Comparison of ENCODE assay signal across 11 cellular contexts in the genomic region with DNA sequence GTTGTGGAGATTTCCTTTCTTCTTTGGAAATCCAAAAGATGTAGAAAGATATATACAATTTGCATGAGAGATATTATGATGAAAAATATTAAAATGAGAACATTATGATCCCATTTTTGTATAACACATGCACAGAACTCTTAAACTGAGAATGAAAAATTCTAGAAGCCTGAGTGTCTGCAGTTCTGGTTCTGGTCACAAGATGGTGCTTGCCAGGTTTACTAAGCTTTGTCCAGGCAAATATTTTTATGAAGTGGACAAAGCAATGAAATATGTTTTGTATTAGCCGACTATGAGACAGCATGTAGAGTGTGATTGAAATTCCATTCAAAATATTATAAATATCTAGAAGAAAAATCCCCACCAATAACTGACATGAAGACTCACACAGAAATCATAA. TPM values are rescaled to one million over a fixed set of nuclear protein-coding genes. Genes with fewer than 3 reads are reported as not detected.
DNase-seq lines count a peak whose midpoint lies in the region; ATAC-seq, FAIRE-seq and TF ChIP-seq lines count a peak whose summit lies in the region.
"Had no signal": no experiment of that assay in that cellular context is flagged by ENCODE, and none has a peak within 500 bp of the region (broad histone marks: within the 10 kb centered on the region; RNA-seq: fewer than 3 reads in every experiment).

No MANE protein-coding gene starts in this region.

- H3K9me2 ChIP-seq in GM23338 (ENCODE audit: insufficient read depth): no peaks in the 10 kb centered on the region

- H3K36me3 ChIP-seq in GM23338 (ENCODE audit: insufficient read depth) (no peaks in the 10 kb centered on the region), left lung (no peaks in the 10 kb centered on the region), spleen (no peaks in the 10 kb centered on the region)

- ATAC-seq in A549 (no peak), GM23338 (no peak), left lung (peak; percentile 63)

- H3K4me3 ChIP-seq in A549 (no peak overlapping the region), GM23338 (no peak overlapping the region), astrocyte of the cerebellum (ENCODE audit: low read depth, low read length) (no peak overlapping the region), left lung (no peak overlapping the region), spleen (no peak overlapping the region)

- POLR2A ChIA-PET in A549 (lab: Yijun Ruan, JAX): no interaction called here
- POLR2A ChIA-PET in GM10248 (lab: Yijun Ruan, JAX): no interaction called here

- intact Hi-C loops in left lung (cut with DNase I): no loop called here
- intact Hi-C loops in spleen (cut with DNase I; ENCODE audit: low total_unique reads): no loop called here

- H3K4me1 ChIP-seq in A549 (no peaks in the 10 kb centered on the region), GM23338 (ENCODE audit: insufficient read depth) (no peaks in the 10 kb centered on the region), left lung (no peaks in the 10 kb centered on the region), spleen (no peaks in the 10 kb centered on the region)

- WGBS in A549 (ENCODE audit: missing lambda C conversion rate): 7% methylated on average over 1 of the region's 1 CpG
- WGBS in spleen, 5 donors: 42 to 51% (median 47%) methylated on average over 1 of the region's 1 CpG

- H3K4me2 ChIP-seq in A549 (no peak overlapping the region), GM23338 (no peak overlapping the region)

- DNase-seq in A549 (ENCODE audit: low read depth in 1 of 2, low spot score in 1 of 2) (peak in 1 of 2 experiments; percentile 10), GM23338 (ENCODE audit: low spot score) (peak; percentile 11), astrocyte of the cerebellum (ENCODE audit: low read depth) (peak; percentile 15), left lung (no peak), GM10248 (ENCODE audit: extremely low spot score) (no peak), T1000 (lab: John Stamatoyannopoulos, UW) (no peak), spleen (no peak)
- no peak for DNase-seq in stimulated activated CD4-positive, alpha-beta T cell treated with anti-CD3 and anti-CD28 coated beads, Interleukin-12 subunit alpha, Interleukin-12 subunit beta, amount 100 ng/mL, for 4 hours
- DNase-seq: activated naive CD8-positive, alpha-beta T cell treated with anti-CD3 and anti-CD28 coated beads, Interleukin-2, amount 10 ng/mL, durations not matched to agents 7 days and 5 days; DND-41; T-helper 1 cell had no signal

- H2AFZ ChIP-seq in GM23338: no peak overlapping the region

- TF ChIP-seq POLR2A in A549 (IDR thresholded peaks at IDR 0.05; ENCODE audit: low read length) (no peak), spleen (IDR thresholded peaks at IDR 0.05) (no peak)

- H3K27ac ChIP-seq in A549: no peak overlapping the region
- H3K27ac ChIP-seq in GM23338 (ENCODE audit: low read depth): no peak overlapping the region
- no peak overlapping the region for H3K27ac ChIP-seq in left lung
- no peak overlapping the region for H3K27ac ChIP-seq in spleen

- H3K9me3 Mint-ChIP-seq in GM23338: no peaks in the 10 kb centered on the region; the same call in 2 of the 3 replicates
- H3K9me3 Mint-ChIP-seq: activated naive CD8-positive, alpha-beta T cell treated with anti-CD3 and anti-CD28 coated beads, Interleukin-2, amount 10 ng/mL, durations not matched to agents 7 days and 5 days had no signal

- peaks cover 3% of the 10 kb centered on the region; the same call in 2 of the 3 replicates for H3K4me1 Mint-ChIP-seq in GM23338
- H3K4me1 Mint-ChIP-seq: activated naive CD8-positive, alpha-beta T cell treated with anti-CD3 and anti-CD28 coated beads, Interleukin-2, amount 10 ng/mL, durations not matched to agents 7 days and 5 days had no signal

- CTCF ChIA-PET in A549 (lab: Yijun Ruan, JAX) (interaction anchor here (1.0 kb wide), 1 partner anchor 47 kb away, joined by 3 read pairs; no protein-coding TSS in a partner anchor), GM10248 (lab: Yijun Ruan, JAX) (no interaction called here)

- no peak for TF ChIP-seq EP300 in A549 (IDR thresholded peaks at IDR 0.05)

- H3K79me2 ChIP-seq in GM23338 (replicated peaks; ENCODE audit: insufficient read depth): no peaks in the 10 kb centered on the region

- H4K20me1 ChIP-seq in GM23338 (replicated peaks; ENCODE audit: insufficient read depth): no peaks in the 10 kb centered on the region

- H3K27me3 Mint-ChIP-seq in GM23338 (ENCODE audit: insufficient read depth, low read depth, poor library complexity): no peaks in the 10 kb centered on the region
- H3K27me3 Mint-ChIP-seq: activated naive CD8-positive, alpha-beta T cell treated with anti-CD3 and anti-CD28 coated beads, Interleukin-2, amount 10 ng/mL, durations not matched to agents 7 days and 5 days had no signal

- no peak; the same call in 2 of the 3 replicates for TF ChIP-seq CTCF in A549 (IDR thresholded peaks at IDR 0.05)
- TF ChIP-seq CTCF in GM23338 (conservative IDR thresholded peaks at IDR 0.05; ENCODE audit: low read depth in 2 of 2): peak; percentile 42 to 44
- TF ChIP-seq CTCF in astrocyte of the cerebellum (IDR thresholded peaks at IDR 0.05; ENCODE audit: low read depth, low read length, missing control alignments): peak; percentile 67
- peak in 1 of 2 donors; percentile 49 for TF ChIP-seq CTCF in left lung (IDR thresholded peaks at IDR 0.05)
- no peak for TF ChIP-seq CTCF in GM10248 (IDR thresholded peaks at IDR 0.05; ENCODE audit: control extremely low read depth, extremely low read depth, low read depth, missing control alignments)
- peak in 2 of 11 experiments; percentile 7 to 12 for TF ChIP-seq CTCF in spleen (IDR thresholded peaks at IDR 0.05 in 8 of 11, conservative IDR thresholded peaks at IDR 0.05 in 3 of 11)

- peak; percentile 28 for FAIRE-seq in A549 (lab: Jason Lieb, UNC)

- H3F3A ChIP-seq in GM23338 (replicated peaks; ENCODE audit: low read depth): no peaks in the 10 kb centered on the region

- in situ Hi-C loops in astrocyte of the cerebellum (cut with HindIII; ENCODE audit: low sequenced_read_pairs): no loop called here

- no peaks in the 10 kb centered on the region for H3K27me3 ChIP-seq in GM23338 (ENCODE audit: insufficient read depth)
- H3K27me3 ChIP-seq in left lung: peaks cover 0 to 7% of the 10 kb centered on the region in 2 donors
- peaks cover 0 to 6% (median 0%) of the 10 kb centered on the region in 7 donors for H3K27me3 ChIP-seq in spleen (replicated peaks in 1 of 7)

- no peak overlapping the region for H3K4me3 Mint-ChIP-seq in GM23338
- H3K4me3 Mint-ChIP-seq: activated naive CD8-positive, alpha-beta T cell treated with anti-CD3 and anti-CD28 coated beads, Interleukin-2, amount 10 ng/mL, durations not matched to agents 7 days and 5 days had no signal

- 0 out of 5 replicates have a peak, but pooled peaks of 1 of the 2 experiments have one; percentile 24 for TF ChIP-seq RAD21 in A549 (conservative IDR thresholded peaks at IDR 0.05 in 1 of 2, IDR thresholded peaks at IDR 0.05 in 1 of 2)

- H3K36me3 Mint-ChIP-seq in GM23338 (ENCODE audit: low read depth): no peaks in the 10 kb centered on the region
- H3K36me3 Mint-ChIP-seq: activated naive CD8-positive, alpha-beta T cell treated with anti-CD3 and anti-CD28 coated beads, Interleukin-2, amount 10 ng/mL, durations not matched to agents 7 days and 5 days had no signal

- no peak overlapping the region for H3K27ac Mint-ChIP-seq in GM23338
- H3K27ac Mint-ChIP-seq: activated naive CD8-positive, alpha-beta T cell treated with anti-CD3 and anti-CD28 coated beads, Interleukin-2, amount 10 ng/mL, durations not matched to agents 7 days and 5 days had no signal

- H3K9me3 ChIP-seq in A549 (no peaks in the 10 kb centered on the region), left lung (no peaks in the 10 kb centered on the region), spleen (no peaks in the 10 kb centered on the region)

TF ChIP-seq in A549, 52 proteins besides CTCF, POLR2A, EP300 and RAD21:
- TF ChIP-seq ZSCAN20 (CRISPR knock-in tag; IDR thresholded peaks at IDR 0.05) (no peak), SMC3 (IDR thresholded peaks at IDR 0.05) (0 out of 3 replicates have a peak, but pooled peaks have one; percentile 15)

TF ChIP-seq in GM23338, 12 proteins besides CTCF, POLR2A, EP300 and RAD21 (continues in another document):
- TF ChIP-seq EZH2phosphoT487 (IDR thresholded peaks at IDR 0.05; ENCODE audit: unreplicated experiment): no peak
- TF ChIP-seq CREB1 (CRISPR knock-in tag; IDR thresholded peaks at IDR 0.05; ENCODE audit: low read depth): no peak
- TF ChIP-seq REST (IDR thresholded peaks at IDR 0.05; ENCODE audit: unreplicated experiment): no peak

RNA-seq across cellular contexts. Expression of gene PWWP3B, which starts 2.2 kb away (rescaled TPM):
- polyA plus RNA-seq in A549 (2011; rRNA removed) (not detected in 2 replicates), A549 (2017; fragmentation: RNase III; extraction: RNeasy Plus Mini Kit Qiagen cat#74134 plus additional on column Dnase treatment) (not detected in 3 replicates), GM23338 (2016; fragmentation: Nextera tagmentation; extraction: Ambion mirVana) (0.84 and 0.92 TPM in 2 replicates), spleen (under 1 TPM in 1 of 3 donors, not detected in 2; 0.03 TPM)
- not detected in 2 replicates for polyA plus RNA-seq in A549 (2012; cell fraction: cytosol; rRNA removed)
- polyA plus RNA-seq in A549 (2012; cell fraction: nucleus; rRNA removed): not detected in 2 replicates
- polyA minus RNA-seq in A549 (2011; rRNA and poly(A)+ RNA removed): not detected in 2 replicates
- total RNA-seq in GM23338 (2014; rRNA removed; shearing (Covaris generic)): 0.89 and 1.1 TPM in 2 replicates
- total RNA-seq in left lung (under 1 TPM; 0.13 to 0.87 TPM), spleen (not detected)
- total RNA-seq: activated naive CD8-positive, alpha-beta T cell treated with anti-CD3 and anti-CD28 coated beads, Interleukin-2, amount 10 ng/mL, durations not matched to agents 7 days and 5 days had no signal

Comparison
In these comparisons a context has a peak if more than half of its experiments do, and no peak if none do; other contexts are left out.
1. DNase-seq: peak in GM23338 (single experiment) and astrocyte of the cerebellum (single experiment); none in left lung (0 of 2), GM10248 (single experiment), stimulated activated CD4-positive, alpha-beta T cell treated with anti-CD3 and anti-CD28 coated beads, Interleukin-12 subunit alpha, Interleukin-12 subunit beta, amount 100 ng/mL, for 4 hours (single experiment), T1000 (single experiment) and spleen (single experiment).
2. CTCF ChIP-seq: peak in GM23338 (2 of 2) and astrocyte of the cerebellum (single experiment); none in A549 (single experiment) and GM10248 (single experiment).